Comparison of ENCODE assay signal across 1 cellular context in genomic region chr16:48123104-48123788, GRCh38.
A peak's percentile ranks its signal among the peaks of the same experiment; 100 is the strongest.
TF ChIP-seq lines count a peak whose summit lies in the region.

No MANE protein-coding gene starts in this region.

TF ChIP-seq in HCT116, 20 proteins besides CTCF, POLR2A, EP300 and RAD21 (continued from another document):
- TF ChIP-seq SRF (IDR thresholded peaks at IDR 0.05; ENCODE audit: low read depth) (peak; percentile 68; the same call in 1 of the 2 replicates), EZH2 (IDR thresholded peaks at IDR 0.05) (no peak), JUND (IDR thresholded peaks at IDR 0.05) (peak; percentile 96), ELF1 (IDR thresholded peaks at IDR 0.05; ENCODE audit: borderline replicate concordance, low read depth) (no peak), FOSL1 (IDR thresholded peaks at IDR 0.05; ENCODE audit: low read depth) (peak; percentile 99), MAX (IDR thresholded peaks at IDR 0.05) (peak; percentile 60), YY1 (IDR thresholded peaks at IDR 0.05; ENCODE audit: extremely low read depth, insufficient replicate concordance, low read depth, low read length) (peak; percentile 76)
- TF ChIP-seq, protein P1, sequence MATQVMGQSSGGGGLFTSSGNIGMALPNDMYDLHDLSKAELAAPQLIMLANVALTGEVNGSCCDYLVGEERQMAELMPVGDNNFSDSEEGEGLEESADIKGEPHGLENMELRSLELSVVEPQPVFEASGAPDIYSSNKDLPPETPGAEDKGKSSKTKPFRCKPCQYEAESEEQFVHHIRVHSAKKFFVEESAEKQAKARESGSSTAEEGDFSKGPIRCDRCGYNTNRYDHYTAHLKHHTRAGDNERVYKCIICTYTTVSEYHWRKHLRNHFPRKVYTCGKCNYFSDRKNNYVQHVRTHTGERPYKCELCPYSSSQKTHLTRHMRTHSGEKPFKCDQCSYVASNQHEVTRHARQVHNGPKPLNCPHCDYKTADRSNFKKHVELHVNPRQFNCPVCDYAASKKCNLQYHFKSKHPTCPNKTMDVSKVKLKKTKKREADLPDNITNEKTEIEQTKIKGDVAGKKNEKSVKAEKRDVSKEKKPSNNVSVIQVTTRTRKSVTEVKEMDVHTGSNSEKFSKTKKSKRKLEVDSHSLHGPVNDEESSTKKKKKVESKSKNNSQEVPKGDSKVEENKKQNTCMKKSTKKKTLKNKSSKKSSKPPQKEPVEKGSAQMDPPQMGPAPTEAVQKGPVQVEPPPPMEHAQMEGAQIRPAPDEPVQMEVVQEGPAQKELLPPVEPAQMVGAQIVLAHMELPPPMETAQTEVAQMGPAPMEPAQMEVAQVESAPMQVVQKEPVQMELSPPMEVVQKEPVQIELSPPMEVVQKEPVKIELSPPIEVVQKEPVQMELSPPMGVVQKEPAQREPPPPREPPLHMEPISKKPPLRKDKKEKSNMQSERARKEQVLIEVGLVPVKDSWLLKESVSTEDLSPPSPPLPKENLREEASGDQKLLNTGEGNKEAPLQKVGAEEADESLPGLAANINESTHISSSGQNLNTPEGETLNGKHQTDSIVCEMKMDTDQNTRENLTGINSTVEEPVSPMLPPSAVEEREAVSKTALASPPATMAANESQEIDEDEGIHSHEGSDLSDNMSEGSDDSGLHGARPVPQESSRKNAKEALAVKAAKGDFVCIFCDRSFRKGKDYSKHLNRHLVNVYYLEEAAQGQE (IDR thresholded peaks at IDR 0.05; ENCODE audit: low read depth): no peak
